ENCODE assay signal across 1 cellular context in the genomic region with DNA sequence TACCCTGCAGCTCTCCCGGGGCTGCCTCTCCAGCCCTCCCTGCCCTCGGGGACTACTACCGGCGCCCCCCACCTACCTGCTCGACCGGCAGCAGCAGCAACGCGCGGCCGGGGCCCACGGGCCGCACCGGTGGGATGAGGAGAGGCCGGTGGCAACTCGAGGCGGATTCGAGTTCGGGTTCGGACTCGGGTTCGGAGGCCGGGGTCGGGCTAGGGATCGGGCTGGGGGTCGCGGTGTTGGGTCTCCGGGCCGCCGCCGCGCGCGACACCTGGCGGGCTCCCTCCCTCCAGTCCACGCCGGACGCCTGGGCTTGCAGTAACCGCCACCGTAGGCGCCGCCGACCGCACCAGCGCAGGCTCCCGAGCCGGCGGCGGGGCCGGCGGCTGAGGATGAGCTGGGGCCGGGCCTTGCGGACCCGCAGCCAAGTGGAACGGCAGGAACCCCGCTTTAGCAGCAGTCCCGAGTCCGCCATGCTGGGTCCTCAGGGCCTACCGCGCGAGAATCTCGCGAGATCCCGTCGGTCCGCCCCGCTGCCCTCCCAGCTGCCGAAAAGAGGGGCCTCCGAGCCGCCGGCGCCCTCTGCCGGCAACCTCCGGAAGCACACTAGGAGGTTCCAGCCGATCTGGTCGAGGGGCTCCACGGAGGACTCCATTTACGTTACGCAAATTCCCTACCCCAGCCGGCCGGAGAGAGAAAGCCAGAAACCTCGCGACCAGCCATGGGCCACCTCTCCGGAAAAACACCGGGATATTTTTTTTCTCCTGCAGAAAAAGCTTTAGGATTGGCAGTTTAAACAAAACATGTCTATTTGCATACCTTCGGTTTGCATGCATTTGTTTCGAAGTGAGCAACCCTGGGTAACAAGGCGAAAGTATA.
A peak's percentile ranks its signal among the peaks of the same experiment; 100 is the strongest.
TF ChIP-seq lines count a peak whose summit lies in the region.

Gene NOL9 (minus strand): TSS at position 483 of the 876 bp plus-strand sequence. CDS start 11 bp downstream, at position 472.

TF ChIP-seq in HepG2, 621 proteins besides CTCF, POLR2A, EP300 and RAD21 (continued from another document and continues in another):
- TF ChIP-seq, protein P1, sequence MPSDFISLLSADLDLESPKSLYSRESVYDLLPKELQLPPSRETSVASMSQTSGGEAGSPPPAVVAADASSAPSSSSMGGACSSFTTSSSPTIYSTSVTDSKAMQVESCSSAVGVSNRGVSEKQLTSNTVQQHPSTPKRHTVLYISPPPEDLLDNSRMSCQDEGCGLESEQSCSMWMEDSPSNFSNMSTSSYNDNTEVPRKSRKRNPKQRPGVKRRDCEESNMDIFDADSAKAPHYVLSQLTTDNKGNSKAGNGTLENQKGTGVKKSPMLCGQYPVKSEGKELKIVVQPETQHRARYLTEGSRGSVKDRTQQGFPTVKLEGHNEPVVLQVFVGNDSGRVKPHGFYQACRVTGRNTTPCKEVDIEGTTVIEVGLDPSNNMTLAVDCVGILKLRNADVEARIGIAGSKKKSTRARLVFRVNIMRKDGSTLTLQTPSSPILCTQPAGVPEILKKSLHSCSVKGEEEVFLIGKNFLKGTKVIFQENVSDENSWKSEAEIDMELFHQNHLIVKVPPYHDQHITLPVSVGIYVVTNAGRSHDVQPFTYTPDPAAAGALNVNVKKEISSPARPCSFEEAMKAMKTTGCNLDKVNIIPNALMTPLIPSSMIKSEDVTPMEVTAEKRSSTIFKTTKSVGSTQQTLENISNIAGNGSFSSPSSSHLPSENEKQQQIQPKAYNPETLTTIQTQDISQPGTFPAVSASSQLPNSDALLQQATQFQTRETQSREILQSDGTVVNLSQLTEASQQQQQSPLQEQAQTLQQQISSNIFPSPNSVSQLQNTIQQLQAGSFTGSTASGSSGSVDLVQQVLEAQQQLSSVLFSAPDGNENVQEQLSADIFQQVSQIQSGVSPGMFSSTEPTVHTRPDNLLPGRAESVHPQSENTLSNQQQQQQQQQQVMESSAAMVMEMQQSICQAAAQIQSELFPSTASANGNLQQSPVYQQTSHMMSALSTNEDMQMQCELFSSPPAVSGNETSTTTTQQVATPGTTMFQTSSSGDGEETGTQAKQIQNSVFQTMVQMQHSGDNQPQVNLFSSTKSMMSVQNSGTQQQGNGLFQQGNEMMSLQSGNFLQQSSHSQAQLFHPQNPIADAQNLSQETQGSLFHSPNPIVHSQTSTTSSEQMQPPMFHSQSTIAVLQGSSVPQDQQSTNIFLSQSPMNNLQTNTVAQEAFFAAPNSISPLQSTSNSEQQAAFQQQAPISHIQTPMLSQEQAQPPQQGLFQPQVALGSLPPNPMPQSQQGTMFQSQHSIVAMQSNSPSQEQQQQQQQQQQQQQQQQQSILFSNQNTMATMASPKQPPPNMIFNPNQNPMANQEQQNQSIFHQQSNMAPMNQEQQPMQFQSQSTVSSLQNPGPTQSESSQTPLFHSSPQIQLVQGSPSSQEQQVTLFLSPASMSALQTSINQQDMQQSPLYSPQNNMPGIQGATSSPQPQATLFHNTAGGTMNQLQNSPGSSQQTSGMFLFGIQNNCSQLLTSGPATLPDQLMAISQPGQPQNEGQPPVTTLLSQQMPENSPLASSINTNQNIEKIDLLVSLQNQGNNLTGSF (CRISPR knock-in tag; IDR thresholded peaks at IDR 0.05) = 0 out of 2 replicates have a peak, but pooled peaks have one; percentile 58
- TF ChIP-seq SUZ12 (IDR thresholded peaks at IDR 0.05; ENCODE audit: low read depth, low read length) (no peak), SMAD3 (CRISPR knock-in tag; IDR thresholded peaks at IDR 0.05) (peak; percentile 56; the same call in 1 of the 2 replicates), ARID4A (CRISPR knock-in tag; IDR thresholded peaks at IDR 0.05; ENCODE audit: borderline replicate concordance) (peak; percentile 89), MLXIP (CRISPR knock-in tag; IDR thresholded peaks at IDR 0.05; ENCODE audit: borderline replicate concordance) (0 out of 2 replicates have a peak, but pooled peaks have one; percentile 51), HNRNPLL (IDR thresholded peaks at IDR 0.05; ENCODE audit: low read depth, low read length, poor library complexity, severe bottlenecking) (peak; percentile 98), YEATS2 (CRISPR knock-in tag; IDR thresholded peaks at IDR 0.05; ENCODE audit: borderline replicate concordance) (peak; percentile 92), MXD4 (CRISPR knock-in tag; IDR thresholded peaks at IDR 0.05) (peak; percentile 73; the same call in 1 of the 2 replicates), ZFP36 (IDR thresholded peaks at IDR 0.05; ENCODE audit: borderline replicate concordance, low read depth, low read length, partially characterized antibody) (peak; percentile 8), ZFP91 (CRISPR knock-in tag; IDR thresholded peaks at IDR 0.05; ENCODE audit: borderline replicate concordance) (peak; percentile 63), SAP130 (CRISPR knock-in tag; IDR thresholded peaks at IDR 0.05; ENCODE audit: low read depth) (peak; percentile 79)
- TF ChIP-seq, protein P2, sequence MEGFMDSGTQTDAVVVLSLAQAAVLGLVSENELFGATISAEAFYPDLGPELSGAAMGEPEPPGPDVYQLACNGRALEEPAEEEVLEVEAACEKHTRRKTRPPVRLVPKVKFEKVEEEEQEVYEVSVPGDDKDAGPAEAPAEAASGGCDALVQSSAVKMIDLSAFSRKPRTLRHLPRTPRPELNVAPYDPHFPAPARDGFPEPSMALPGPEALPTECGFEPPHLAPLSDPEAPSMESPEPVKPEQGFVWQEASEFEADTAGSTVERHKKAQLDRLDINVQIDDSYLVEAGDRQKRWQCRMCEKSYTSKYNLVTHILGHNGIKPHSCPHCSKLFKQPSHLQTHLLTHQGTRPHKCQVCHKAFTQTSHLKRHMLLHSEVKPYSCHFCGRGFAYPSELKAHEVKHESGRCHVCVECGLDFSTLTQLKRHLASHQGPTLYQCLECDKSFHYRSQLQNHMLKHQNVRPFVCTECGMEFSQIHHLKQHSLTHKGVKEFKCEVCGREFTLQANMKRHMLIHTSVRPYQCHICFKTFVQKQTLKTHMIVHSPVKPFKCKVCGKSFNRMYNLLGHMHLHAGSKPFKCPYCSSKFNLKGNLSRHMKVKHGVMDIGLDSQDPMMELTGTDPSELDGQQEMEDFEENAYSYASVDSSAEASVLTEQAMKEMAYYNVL (CRISPR knock-in tag; IDR thresholded peaks at IDR 0.05; ENCODE audit: borderline replicate concordance) = peak; percentile 32; the same call in 1 of the 2 replicates
- TF ChIP-seq, protein P3, sequence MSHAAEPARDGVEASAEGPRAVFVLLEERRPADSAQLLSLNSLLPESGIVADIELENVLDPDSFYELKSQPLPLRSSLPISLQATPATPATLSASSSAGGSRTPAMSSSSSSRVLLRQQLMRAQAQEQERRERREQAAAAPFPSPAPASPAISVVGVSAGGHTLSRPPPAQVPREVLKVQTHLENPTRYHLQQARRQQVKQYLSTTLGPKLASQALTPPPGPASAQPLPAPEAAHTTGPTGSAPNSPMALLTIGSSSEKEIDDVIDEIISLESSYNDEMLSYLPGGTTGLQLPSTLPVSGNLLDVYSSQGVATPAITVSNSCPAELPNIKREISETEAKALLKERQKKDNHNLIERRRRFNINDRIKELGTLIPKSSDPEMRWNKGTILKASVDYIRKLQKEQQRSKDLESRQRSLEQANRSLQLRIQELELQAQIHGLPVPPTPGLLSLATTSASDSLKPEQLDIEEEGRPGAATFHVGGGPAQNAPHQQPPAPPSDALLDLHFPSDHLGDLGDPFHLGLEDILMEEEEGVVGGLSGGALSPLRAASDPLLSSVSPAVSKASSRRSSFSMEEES (CRISPR knock-in tag; IDR thresholded peaks at IDR 0.05) = no peak
- TF ChIP-seq, protein P4, sequence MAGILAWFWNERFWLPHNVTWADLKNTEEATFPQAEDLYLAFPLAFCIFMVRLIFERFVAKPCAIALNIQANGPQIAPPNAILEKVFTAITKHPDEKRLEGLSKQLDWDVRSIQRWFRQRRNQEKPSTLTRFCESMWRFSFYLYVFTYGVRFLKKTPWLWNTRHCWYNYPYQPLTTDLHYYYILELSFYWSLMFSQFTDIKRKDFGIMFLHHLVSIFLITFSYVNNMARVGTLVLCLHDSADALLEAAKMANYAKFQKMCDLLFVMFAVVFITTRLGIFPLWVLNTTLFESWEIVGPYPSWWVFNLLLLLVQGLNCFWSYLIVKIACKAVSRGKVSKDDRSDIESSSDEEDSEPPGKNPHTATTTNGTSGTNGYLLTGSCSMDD (CRISPR knock-in tag; IDR thresholded peaks at IDR 0.05) = no peak
- TF ChIP-seq, protein P5, sequence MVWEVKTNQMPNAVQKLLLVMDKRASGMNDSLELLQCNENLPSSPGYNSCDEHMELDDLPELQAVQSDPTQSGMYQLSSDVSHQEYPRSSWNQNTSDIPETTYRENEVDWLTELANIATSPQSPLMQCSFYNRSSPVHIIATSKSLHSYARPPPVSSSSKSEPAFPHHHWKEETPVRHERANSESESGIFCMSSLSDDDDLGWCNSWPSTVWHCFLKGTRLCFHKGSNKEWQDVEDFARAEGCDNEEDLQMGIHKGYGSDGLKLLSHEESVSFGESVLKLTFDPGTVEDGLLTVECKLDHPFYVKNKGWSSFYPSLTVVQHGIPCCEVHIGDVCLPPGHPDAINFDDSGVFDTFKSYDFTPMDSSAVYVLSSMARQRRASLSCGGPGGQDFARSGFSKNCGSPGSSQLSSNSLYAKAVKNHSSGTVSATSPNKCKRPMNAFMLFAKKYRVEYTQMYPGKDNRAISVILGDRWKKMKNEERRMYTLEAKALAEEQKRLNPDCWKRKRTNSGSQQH (CRISPR knock-in tag; IDR thresholded peaks at IDR 0.05; ENCODE audit: low read depth) = peak; percentile 54
